1 cellular context compared by ENCODE assay signal in genomic region chr10:97407211-97407951, GRCh38.
TF ChIP-seq lines count a peak whose summit lies in the region.

No MANE protein-coding gene starts in this region.

TF ChIP-seq in HCT116, 20 proteins besides CTCF, POLR2A, EP300 and RAD21 (continued from another document):
- TF ChIP-seq SRF (IDR thresholded peaks at IDR 0.05; ENCODE audit: low read depth) (peak; percentile 79), ZNF274 (IDR thresholded peaks at IDR 0.05; ENCODE audit: low read depth, low read length) (no peak), ELF1 (IDR thresholded peaks at IDR 0.05; ENCODE audit: borderline replicate concordance, low read depth) (no peak), TCF7L2 (IDR thresholded peaks at IDR 0.05; ENCODE audit: borderline replicate concordance, extremely low read depth, insufficient read depth, insufficient read length) (no peak), JUND (IDR thresholded peaks at IDR 0.05) (no peak), EZH2 (IDR thresholded peaks at IDR 0.05) (no peak), ZBTB33 (IDR thresholded peaks at IDR 0.05; ENCODE audit: extremely low read depth, insufficient replicate concordance, low read length) (no peak), EZH2phosphoT487 (IDR thresholded peaks at IDR 0.05; ENCODE audit: borderline replicate concordance) (no peak), CEBPB (IDR thresholded peaks at IDR 0.05; ENCODE audit: low read depth) (no peak)
TF ChIP-seq in HCT116: peak in this region for 4.
